In the genomic region with DNA sequence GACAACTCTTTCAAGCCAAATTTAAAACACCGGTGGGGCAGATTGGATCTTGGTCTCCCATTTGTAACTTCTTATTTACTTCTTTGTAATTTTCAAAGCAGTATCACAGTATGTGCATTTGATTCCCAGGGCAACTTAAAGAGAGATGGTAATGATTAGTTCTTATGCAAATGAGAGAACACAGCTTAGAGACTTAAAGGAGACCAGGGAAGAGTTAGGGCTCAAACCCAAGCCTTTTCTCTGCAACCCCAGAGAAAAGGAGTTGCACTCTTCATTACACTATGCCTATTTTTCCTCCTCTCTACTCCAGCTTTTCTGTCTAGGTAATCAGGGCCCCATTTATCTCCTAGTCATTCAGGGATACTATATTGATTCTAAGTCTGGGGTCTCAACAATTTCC, we compare ENCODE assay signal across 8 cellular contexts.
"Had no signal": no experiment of that assay in that cellular context is flagged by ENCODE, and none has a peak within 500 bp of the region (broad histone marks: within the 10 kb centered on the region; RNA-seq: fewer than 3 reads in every experiment).

No MANE protein-coding gene starts in this region.

- ATAC-seq: HepG2 had no signal

- H3K9me3 Mint-ChIP-seq: H9, IgD-negative memory B cell had no signal

- H3K27ac Mint-ChIP-seq: H9, IgD-negative memory B cell had no signal

- H3K27me3 Mint-ChIP-seq: IgD-negative memory B cell had no signal

- H3K4me3 Mint-ChIP-seq: H9, IgD-negative memory B cell had no signal

- H3K4me1 Mint-ChIP-seq: IgD-negative memory B cell had no signal

- FAIRE-seq: H54, HepG2, HTR-8/SVneo had no signal

- DNase-seq: GOT3, H9, HCEC 1CT, KBM-7 had no signal
